Comparison of ENCODE assay signal across 1 cellular context in the genomic region with DNA sequence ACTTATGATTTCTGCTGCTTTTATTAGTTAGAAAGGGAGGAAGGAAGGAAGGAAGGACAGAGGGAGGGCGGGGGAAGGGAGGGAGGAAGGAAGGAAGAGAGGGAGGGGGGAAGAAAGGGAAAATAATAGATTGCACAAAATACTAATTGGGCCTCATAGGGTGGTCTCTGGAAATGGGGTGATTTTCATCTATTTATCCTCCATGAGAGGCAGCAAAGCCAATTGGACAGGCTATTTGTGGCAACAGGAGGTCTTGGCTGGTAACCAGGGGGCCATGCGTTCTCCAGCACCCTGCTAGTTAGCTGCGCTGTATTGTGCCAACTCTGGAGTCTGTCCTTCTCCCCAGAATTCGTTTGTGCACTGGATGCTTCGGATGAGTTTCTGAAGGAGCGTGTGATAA.
A peak's percentile ranks its signal among the peaks of the same experiment; 100 is the strongest.
TF ChIP-seq lines count a peak whose summit lies in the region.

No MANE protein-coding gene starts in this region.

TF ChIP-seq in HepG2, 621 proteins besides CTCF, POLR2A, EP300 and RAD21:
- TF ChIP-seq HNRNPK (IDR thresholded peaks at IDR 0.05; ENCODE audit: low read depth, low read length, poor library complexity, severe bottlenecking) (peak; percentile 53), KLF13 (CRISPR knock-in tag; IDR thresholded peaks at IDR 0.05) (no peak)
